15 cellular contexts compared by ENCODE assay signal in genomic region chr5:133681896-133682295, GRCh38.
"Had no signal": no experiment of that assay in that cellular context is flagged by ENCODE, and none has a peak within 500 bp of the region (broad histone marks: within the 10 kb centered on the region; RNA-seq: fewer than 3 reads in every experiment).

No MANE protein-coding gene starts in this region.

- H3K27me3 ChIP-seq: brain microvascular endothelial cell, pancreas had no signal

- H3K36me3 Mint-ChIP-seq: stimulated activated memory B cell treated with anti-CD40 and anti-IgM and Interleukin-4, amounts not matched to agents 10 μg/mL and 1 μg/mL and 100 μg/mL, for 72 hours had no signal

- H3K4me3 Mint-ChIP-seq: activated CD4-positive, alpha-beta memory T cell treated with anti-CD3 and anti-CD28 coated beads, Interleukin-2, amount 10 ng/mL, durations not matched to agents 7 days and 5 days; activated CD4-positive, alpha-beta T cell treated with anti-CD3 and anti-CD28 coated beads for 36 hours; neural crest cell; stimulated activated memory B cell treated with anti-CD40 and anti-IgM and Interleukin-4, amounts not matched to agents 10 μg/mL and 1 μg/mL and 100 μg/mL, for 72 hours had no signal

- H3K4me3 ChIP-seq: heart left ventricle, lung, pancreas, transverse colon had no signal

- H3K27ac ChIP-seq: brain microvascular endothelial cell, epithelial cell of prostate, heart left ventricle, pancreas, transverse colon had no signal

- DNase-seq: activated CD4-positive, alpha-beta memory T cell treated with anti-CD3 and anti-CD28 coated beads, Interleukin-2, amount 10 ng/mL, durations not matched to agents 7 days and 5 days; activated CD4-positive, alpha-beta T cell treated with anti-CD3 and anti-CD28 coated beads for 36 hours; anterior cingulate cortex; brain microvascular endothelial cell; effector memory CD4-positive, alpha-beta T cell; heart left ventricle; left cardiac atrium; midbrain; pancreas; substantia nigra; transverse colon had no signal

- H3K9me3 Mint-ChIP-seq: activated CD4-positive, alpha-beta memory T cell treated with anti-CD3 and anti-CD28 coated beads, Interleukin-2, amount 10 ng/mL, durations not matched to agents 7 days and 5 days; neural crest cell; stimulated activated memory B cell treated with anti-CD40 and anti-IgM and Interleukin-4, amounts not matched to agents 10 μg/mL and 1 μg/mL and 100 μg/mL, for 72 hours had no signal

- H3K27ac Mint-ChIP-seq: activated CD4-positive, alpha-beta memory T cell treated with anti-CD3 and anti-CD28 coated beads, Interleukin-2, amount 10 ng/mL, durations not matched to agents 7 days and 5 days; activated CD4-positive, alpha-beta T cell treated with anti-CD3 and anti-CD28 coated beads for 36 hours; stimulated activated memory B cell treated with anti-CD40 and anti-IgM and Interleukin-4, amounts not matched to agents 10 μg/mL and 1 μg/mL and 100 μg/mL, for 72 hours had no signal

- ATAC-seq: activated CD4-positive, alpha-beta T cell treated with anti-CD3 and anti-CD28 coated beads for 36 hours; left cardiac atrium; pancreas; stimulated activated memory B cell treated with anti-CD40 and anti-IgM and Interleukin-4, amounts not matched to agents 10 μg/mL and 1 μg/mL and 100 μg/mL, for 72 hours had no signal

- H3K9me3 ChIP-seq: heart left ventricle, pancreas, transverse colon had no signal

- H3K4me1 ChIP-seq: heart left ventricle, pancreas, transverse colon had no signal

- H3K4me1 Mint-ChIP-seq: activated CD4-positive, alpha-beta T cell treated with anti-CD3 and anti-CD28 coated beads for 36 hours; stimulated activated memory B cell treated with anti-CD40 and anti-IgM and Interleukin-4, amounts not matched to agents 10 μg/mL and 1 μg/mL and 100 μg/mL, for 72 hours had no signal

- H3K36me3 ChIP-seq: brain microvascular endothelial cell, heart left ventricle, pancreas, transverse colon had no signal
